2 cellular contexts compared by ENCODE assay signal in genomic region chr17:75859358-75859757, GRCh38.
A peak's percentile ranks its signal among the peaks of the same experiment; 100 is the strongest.
TF ChIP-seq lines count a peak whose summit lies in the region.

No MANE protein-coding gene starts in this region.

TF ChIP-seq in HEK293, 187 proteins besides CTCF, POLR2A, EP300 and RAD21:
- TF ChIP-seq EGR2 (tag by site-specific recombination; IDR thresholded peaks at IDR 0.05; ENCODE audit: low read depth) (peak; percentile 55; the same call in 1 of the 2 replicates), ZFHX2 (tag by site-specific recombination; conservative IDR thresholded peaks at IDR 0.05) (peak; percentile 47)

TF ChIP-seq in K562, 482 proteins besides CTCF, POLR2A, EP300 and RAD21:
- 0 out of 2 replicates have a peak, but pooled peaks have one; percentile 19 for TF ChIP-seq MEF2D (tag; conservative IDR thresholded peaks at IDR 0.05; ENCODE audit: low read depth)
- peak; percentile 12; the same call in 1 of the 2 replicates for TF ChIP-seq ZNF175 (CRISPR knock-in tag; IDR thresholded peaks at IDR 0.05; ENCODE audit: low read depth)
- peak; percentile 68; the same call in 1 of the 2 replicates for TF ChIP-seq EGR1 (conservative IDR thresholded peaks at IDR 0.05)
- TF ChIP-seq, protein P1, sequence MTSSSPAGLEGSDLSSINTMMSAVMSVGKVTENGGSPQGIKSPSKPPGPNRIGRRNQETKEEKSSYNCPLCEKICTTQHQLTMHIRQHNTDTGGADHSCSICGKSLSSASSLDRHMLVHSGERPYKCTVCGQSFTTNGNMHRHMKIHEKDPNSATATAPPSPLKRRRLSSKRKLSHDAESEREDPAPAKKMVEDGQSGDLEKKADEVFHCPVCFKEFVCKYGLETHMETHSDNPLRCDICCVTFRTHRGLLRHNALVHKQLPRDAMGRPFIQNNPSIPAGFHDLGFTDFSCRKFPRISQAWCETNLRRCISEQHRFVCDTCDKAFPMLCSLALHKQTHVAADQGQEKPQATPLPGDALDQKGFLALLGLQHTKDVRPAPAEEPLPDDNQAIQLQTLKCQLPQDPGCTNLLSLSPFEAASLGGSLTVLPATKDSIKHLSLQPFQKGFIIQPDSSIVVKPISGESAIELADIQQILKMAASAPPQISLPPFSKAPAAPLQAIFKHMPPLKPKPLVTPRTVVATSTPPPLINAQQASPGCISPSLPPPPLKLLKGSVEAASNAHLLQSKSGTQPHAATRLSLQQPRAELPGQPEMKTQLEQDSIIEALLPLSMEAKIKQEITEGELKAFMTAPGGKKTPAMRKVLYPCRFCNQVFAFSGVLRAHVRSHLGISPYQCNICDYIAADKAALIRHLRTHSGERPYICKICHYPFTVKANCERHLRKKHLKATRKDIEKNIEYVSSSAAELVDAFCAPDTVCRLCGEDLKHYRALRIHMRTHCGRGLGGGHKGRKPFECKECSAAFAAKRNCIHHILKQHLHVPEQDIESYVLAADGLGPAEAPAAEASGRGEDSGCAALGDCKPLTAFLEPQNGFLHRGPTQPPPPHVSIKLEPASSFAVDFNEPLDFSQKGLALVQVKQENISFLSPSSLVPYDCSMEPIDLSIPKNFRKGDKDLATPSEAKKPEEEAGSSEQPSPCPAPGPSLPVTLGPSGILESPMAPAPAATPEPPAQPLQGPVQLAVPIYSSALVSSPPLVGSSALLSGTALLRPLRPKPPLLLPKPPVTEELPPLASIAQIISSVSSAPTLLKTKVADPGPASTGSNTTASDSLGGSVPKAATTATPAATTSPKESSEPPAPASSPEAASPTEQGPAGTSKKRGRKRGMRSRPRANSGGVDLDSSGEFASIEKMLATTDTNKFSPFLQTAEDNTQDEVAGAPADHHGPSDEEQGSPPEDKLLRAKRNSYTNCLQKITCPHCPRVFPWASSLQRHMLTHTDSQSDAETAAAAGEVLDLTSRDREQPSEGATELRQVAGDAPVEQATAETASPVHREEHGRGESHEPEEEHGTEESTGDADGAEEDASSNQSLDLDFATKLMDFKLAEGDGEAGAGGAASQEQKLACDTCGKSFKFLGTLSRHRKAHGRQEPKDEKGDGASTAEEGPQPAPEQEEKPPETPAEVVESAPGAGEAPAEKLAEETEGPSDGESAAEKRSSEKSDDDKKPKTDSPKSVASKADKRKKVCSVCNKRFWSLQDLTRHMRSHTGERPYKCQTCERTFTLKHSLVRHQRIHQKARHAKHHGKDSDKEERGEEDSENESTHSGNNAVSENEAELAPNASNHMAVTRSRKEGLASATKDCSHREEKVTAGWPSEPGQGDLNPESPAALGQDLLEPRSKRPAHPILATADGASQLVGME (CRISPR knock-in tag; IDR thresholded peaks at IDR 0.05): 0 out of 2 replicates have a peak, but pooled peaks have one; percentile 5
- TF ChIP-seq ZNF311 (CRISPR knock-in tag; IDR thresholded peaks at IDR 0.05): 0 out of 2 replicates have a peak, but pooled peaks have one; percentile 9
- TF ChIP-seq GTF2A2 (tag; IDR thresholded peaks at IDR 0.05): 0 out of 2 replicates have a peak, but pooled peaks have one; percentile 16
